ENCODE assay signal across 9 cellular contexts in genomic region chr17:55576237-55576998, GRCh38.
DNase-seq lines count a peak whose midpoint lies in the region; ATAC-seq, FAIRE-seq and TF ChIP-seq lines count a peak whose summit lies in the region.
"Had no signal": no experiment of that assay in that cellular context is flagged by ENCODE, and none has a peak within 500 bp of the region (broad histone marks: within the 10 kb centered on the region; RNA-seq: fewer than 3 reads in every experiment).

No MANE protein-coding gene starts in this region.

- H3K27ac Mint-ChIP-seq in astrocyte (ENCODE audit: unreplicated experiment) (no peak overlapping the region), endothelial cell (ENCODE audit: unreplicated experiment) (no peak overlapping the region)

- no peak for TF ChIP-seq CTCF in astrocyte (IDR thresholded peaks at IDR 0.05; ENCODE audit: insufficient read depth, low read depth, low read length)
- no peak for TF ChIP-seq CTCF in lower lobe of right lung (IDR thresholded peaks at IDR 0.05)
- no peak for TF ChIP-seq CTCF in endothelial cell (IDR thresholded peaks at IDR 0.05; ENCODE audit: unreplicated experiment)

- ATAC-seq in GM19023 (IDR thresholded peaks at IDR 0.05; ENCODE audit: unreplicated experiment) (peak; percentile 29), lower lobe of right lung (peak; percentile 72 to 76)

- no peaks in the 10 kb centered on the region for H3K36me3 ChIP-seq in Karpas-422 (ENCODE audit: insufficient read depth, low read length)
- H3K36me3 ChIP-seq in astrocyte (ENCODE audit: insufficient read depth, low read length), result no peaks in the 10 kb centered on the region
- H3K36me3 ChIP-seq in lower lobe of right lung, result no peaks in the 10 kb centered on the region

- H3K27me3 ChIP-seq in Karpas-422 (ENCODE audit: low read length) (no peaks in the 10 kb centered on the region), astrocyte (ENCODE audit: insufficient read depth, low read length) (no peaks in the 10 kb centered on the region), lower lobe of right lung (ENCODE audit: low read depth) (no peaks in the 10 kb centered on the region)

- H3K9me3 ChIP-seq in Karpas-422 (ENCODE audit: low read length) (no peaks in the 10 kb centered on the region), astrocyte (ENCODE audit: insufficient read depth, low read depth, low read length) (no peaks in the 10 kb centered on the region), lower lobe of right lung (no peaks in the 10 kb centered on the region)

- H3K4me3 ChIP-seq in Karpas-422 (ENCODE audit: low read length), result peak overlapping the region; percentile 31; the same call in 1 of the 2 replicates
- no peak overlapping the region for H3K4me3 ChIP-seq in astrocyte (ENCODE audit: insufficient read depth, low read depth, low read length)
- H3K4me3 ChIP-seq in lower lobe of right lung, result peak overlapping the region; percentile 41

- H3K9me2 ChIP-seq in Karpas-422 (replicated peaks; ENCODE audit: insufficient read depth, low read length), result no peaks in the 10 kb centered on the region

- H3K27me3 Mint-ChIP-seq in astrocyte (ENCODE audit: low read depth, unreplicated experiment), result no peaks in the 10 kb centered on the region
- no peaks in the 10 kb centered on the region for H3K27me3 Mint-ChIP-seq in endothelial cell (ENCODE audit: unreplicated experiment)

- H3K4me3 Mint-ChIP-seq in astrocyte (ENCODE audit: unreplicated experiment) (no peak overlapping the region), endothelial cell (ENCODE audit: unreplicated experiment) (no peak overlapping the region)

- H3K4me1 ChIP-seq in Karpas-422 (ENCODE audit: low read length) (peaks cover 26% of the 10 kb centered on the region), astrocyte (ENCODE audit: insufficient read depth, low read length) (peaks cover 16% of the 10 kb centered on the region), lower lobe of right lung (peaks cover 26% of the 10 kb centered on the region)

- H4K20me1 ChIP-seq in Karpas-422 (ENCODE audit: insufficient read depth, low read depth, low read length) (no peaks in the 10 kb centered on the region), astrocyte (ENCODE audit: insufficient read depth, low read length) (no peaks in the 10 kb centered on the region)

- H3K9me3 Mint-ChIP-seq in astrocyte (ENCODE audit: unreplicated experiment), result no peaks in the 10 kb centered on the region
- no peaks in the 10 kb centered on the region for H3K9me3 Mint-ChIP-seq in endothelial cell (ENCODE audit: unreplicated experiment)

- FAIRE-seq in astrocyte (lab: Jason Lieb, UNC), result no peak
- FAIRE-seq: TTC549 had no signal

- DNase-seq in Karpas-422 (peak; percentile 57), astrocyte (ENCODE audit: low read depth) (peak; percentile 84), lower lobe of right lung (peak; percentile 44), endothelial cell (ENCODE audit: low spot score) (no peak), NCI-H1694 (lab: John Stamatoyannopoulos, UW) (no peak)
- DNase-seq in activated CD8-positive, alpha-beta memory T cell treated with anti-CD3 and anti-CD28 coated beads, Interleukin-2, amount 50 U/mL, for 48 hours, result no peak
- no peak for DNase-seq in stimulated activated CD4-positive, alpha-beta T cell treated with anti-CD3 and anti-CD28 coated beads, Interleukin-4, amount 100 ng/mL, for 1 hour

- no peaks in the 10 kb centered on the region for H3K79me2 ChIP-seq in Karpas-422 (ENCODE audit: low read length)
- H3K79me2 ChIP-seq in astrocyte (ENCODE audit: insufficient read depth, low read length), result no peaks in the 10 kb centered on the region

- H3K36me3 Mint-ChIP-seq in astrocyte (ENCODE audit: low read depth, unreplicated experiment), result no peaks in the 10 kb centered on the region
- H3K36me3 Mint-ChIP-seq in endothelial cell (ENCODE audit: low read depth, unreplicated experiment), result no peaks in the 10 kb centered on the region

- H3K27ac ChIP-seq in Karpas-422 (ENCODE audit: low read length), result no peak overlapping the region; the same call in 1 of the 2 replicates
- peak overlapping the region; percentile 76 for H3K27ac ChIP-seq in astrocyte (ENCODE audit: low read depth, low read length)
- H3K27ac ChIP-seq in lower lobe of right lung, result peak overlapping the region; percentile 84

- H3K4me1 Mint-ChIP-seq in astrocyte (ENCODE audit: low read depth, unreplicated experiment) (no peaks in the 10 kb centered on the region), endothelial cell (ENCODE audit: unreplicated experiment) (no peaks in the 10 kb centered on the region)

- peak overlapping the region; percentile 53 for H3K4me2 ChIP-seq in Karpas-422 (ENCODE audit: low read depth, low read length, poor library complexity, severe bottlenecking)
- H3K4me2 ChIP-seq in astrocyte (ENCODE audit: low read length), result peak overlapping the region; percentile 72

- H2AFZ ChIP-seq in Karpas-422 (ENCODE audit: low read length) (peak overlapping the region; percentile 66), astrocyte (ENCODE audit: low read depth, low read length) (peak overlapping the region; percentile 83)

- H3K9ac ChIP-seq in Karpas-422 (ENCODE audit: low read length) (peak overlapping the region; percentile 49), astrocyte (ENCODE audit: low read length) (peak overlapping the region; percentile 67)

- intact Hi-C loops in lower lobe of right lung (cut with DNase I), result no loop called here

Comparison
In these comparisons a context has a peak if more than half of its experiments do, and no peak if none do; other contexts are left out.
1. DNase-seq: peak in Karpas-422 (single experiment), astrocyte (single experiment) and lower lobe of right lung (single experiment); none in activated CD8-positive, alpha-beta memory T cell treated with anti-CD3 and anti-CD28 coated beads, Interleukin-2, amount 50 U/mL, for 48 hours (single experiment), endothelial cell (single experiment), NCI-H1694 (single experiment) and stimulated activated CD4-positive, alpha-beta T cell treated with anti-CD3 and anti-CD28 coated beads, Interleukin-4, amount 100 ng/mL, for 1 hour (single experiment).